Comparison of ENCODE assay signal across 1 cellular context in genomic region chr1:186828612-186829542, GRCh38.
A peak's percentile ranks its signal among the peaks of the same experiment; 100 is the strongest.
TF ChIP-seq lines count a peak whose summit lies in the region.

PLA2G4A (plus strand) TSS chr1:186828949; CDS start chr1:186854355, 25,406 bp downstream.

TF ChIP-seq in HEK293, 187 proteins besides CTCF, POLR2A, EP300 and RAD21 (continued from another document):
- TF ChIP-seq ZBTB1 (tag by site-specific recombination; IDR thresholded peaks at IDR 0.05), result no peak
- TF ChIP-seq ZNF571 (tag by site-specific recombination; IDR thresholded peaks at IDR 0.05), result no peak
- TF ChIP-seq MZF1 (tag by site-specific recombination; IDR thresholded peaks at IDR 0.05; ENCODE audit: borderline replicate concordance), result peak; percentile 85; the same call in 1 of the 2 replicates
- no peak for TF ChIP-seq ZNF48 (tag by site-specific recombination; IDR thresholded peaks at IDR 0.05)
- TF ChIP-seq ZNF707 (tag by site-specific recombination; IDR thresholded peaks at IDR 0.05), result no peak
- TF ChIP-seq ZNF677 (tag by site-specific recombination; IDR thresholded peaks at IDR 0.05), result no peak
- TF ChIP-seq ZNF629 (tag by site-specific recombination; IDR thresholded peaks at IDR 0.05), result no peak
- no peak for TF ChIP-seq ZNF76 (tag by site-specific recombination; IDR thresholded peaks at IDR 0.05; ENCODE audit: borderline replicate concordance, low read depth)
- no peak for TF ChIP-seq GLIS1 (tag by site-specific recombination; IDR thresholded peaks at IDR 0.05)
- no peak for TF ChIP-seq ZNF600 (tag by site-specific recombination; IDR thresholded peaks at IDR 0.05)
- TF ChIP-seq ZNF777 (tag by site-specific recombination; IDR thresholded peaks at IDR 0.05; ENCODE audit: borderline replicate concordance), result no peak
- TF ChIP-seq ZNF580 (tag by site-specific recombination; IDR thresholded peaks at IDR 0.05), result 0 out of 2 replicates have a peak, but pooled peaks have one; percentile 14
- no peak for TF ChIP-seq SETDB1 (IDR thresholded peaks at IDR 0.05; ENCODE audit: insufficient read length, low read length)
- TF ChIP-seq ZNF394 (tag by site-specific recombination; IDR thresholded peaks at IDR 0.05; ENCODE audit: borderline replicate concordance), result no peak
